Comparison of ENCODE assay signal across 23 cellular contexts in the genomic region with DNA sequence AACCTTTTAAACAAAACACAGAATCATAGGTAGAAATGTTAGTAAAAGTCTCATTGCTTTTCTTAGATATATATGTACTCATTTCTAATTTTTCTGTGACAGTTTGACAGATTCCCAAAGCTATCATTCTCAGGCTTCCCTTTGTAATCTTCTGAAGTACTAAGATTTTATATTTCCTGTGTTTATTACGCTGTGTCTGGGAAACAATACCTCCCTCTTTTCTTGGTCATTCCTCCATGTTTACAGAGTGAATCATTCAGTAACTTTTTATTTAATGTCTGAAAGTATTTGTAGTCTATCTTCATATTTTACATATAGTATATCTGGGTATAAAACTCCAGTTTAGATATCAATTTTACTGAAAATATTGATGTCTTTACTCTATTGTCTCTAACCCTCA.
"Had no signal": no experiment of that assay in that cellular context is flagged by ENCODE, and none has a peak within 500 bp of the region (broad histone marks: within the 10 kb centered on the region; RNA-seq: fewer than 3 reads in every experiment).

No MANE protein-coding gene starts in this region.

- H3K27ac ChIP-seq: coronary artery, dorsolateral prefrontal cortex, esophagus muscularis mucosa, foreskin keratinocyte, gastrocnemius medialis, heart right ventricle, left lung, lower lobe of right lung had no signal

- H3K27me3 ChIP-seq: dorsolateral prefrontal cortex, esophagus muscularis mucosa, foreskin keratinocyte, gastrocnemius medialis, heart right ventricle, left lung had no signal

- H3K36me3 ChIP-seq: esophagus muscularis mucosa, gastrocnemius medialis, heart right ventricle, left lung, lower lobe of right lung had no signal

- H3K4me3 ChIP-seq: coronary artery, dorsolateral prefrontal cortex, esophagus muscularis mucosa, gastrocnemius medialis, heart right ventricle, left lung, lower lobe of right lung, mucosa of descending colon had no signal

- H3K4me1 ChIP-seq: esophagus muscularis mucosa, foreskin keratinocyte, gastrocnemius medialis, heart right ventricle, left lung, lower lobe of right lung had no signal

- H3K9me3 ChIP-seq: esophagus muscularis mucosa, gastrocnemius medialis, lower lobe of right lung, mucosa of descending colon had no signal

- DNase-seq: dermis blood vessel endothelial cell; dorsolateral prefrontal cortex; effector CD4-positive, alpha-beta T cell; effector memory CD4-positive, alpha-beta T cell; foreskin keratinocyte; gastrocnemius medialis; glutamatergic neuron; head of caudate nucleus; heart right ventricle; hippocampal formation; left cardiac atrium; left lung; left ventricle myocardium superior; lower lobe of right lung; mesenchymal stem cell; mucosa of descending colon; naive B cell; naive thymus-derived CD8-positive, alpha-beta T cell had no signal

- ATAC-seq: foreskin keratinocyte; gastrocnemius medialis; heart right ventricle; left cardiac atrium; left lung; left ventricle myocardium superior; lower lobe of right lung; mucosa of descending colon; naive thymus-derived CD8-positive, alpha-beta T cell had no signal

- FAIRE-seq: endothelial cell of umbilical vein, islet of Langerhans, keratinocyte had no signal
